Comparison of ENCODE assay signal across 1 cellular context in the genomic region with DNA sequence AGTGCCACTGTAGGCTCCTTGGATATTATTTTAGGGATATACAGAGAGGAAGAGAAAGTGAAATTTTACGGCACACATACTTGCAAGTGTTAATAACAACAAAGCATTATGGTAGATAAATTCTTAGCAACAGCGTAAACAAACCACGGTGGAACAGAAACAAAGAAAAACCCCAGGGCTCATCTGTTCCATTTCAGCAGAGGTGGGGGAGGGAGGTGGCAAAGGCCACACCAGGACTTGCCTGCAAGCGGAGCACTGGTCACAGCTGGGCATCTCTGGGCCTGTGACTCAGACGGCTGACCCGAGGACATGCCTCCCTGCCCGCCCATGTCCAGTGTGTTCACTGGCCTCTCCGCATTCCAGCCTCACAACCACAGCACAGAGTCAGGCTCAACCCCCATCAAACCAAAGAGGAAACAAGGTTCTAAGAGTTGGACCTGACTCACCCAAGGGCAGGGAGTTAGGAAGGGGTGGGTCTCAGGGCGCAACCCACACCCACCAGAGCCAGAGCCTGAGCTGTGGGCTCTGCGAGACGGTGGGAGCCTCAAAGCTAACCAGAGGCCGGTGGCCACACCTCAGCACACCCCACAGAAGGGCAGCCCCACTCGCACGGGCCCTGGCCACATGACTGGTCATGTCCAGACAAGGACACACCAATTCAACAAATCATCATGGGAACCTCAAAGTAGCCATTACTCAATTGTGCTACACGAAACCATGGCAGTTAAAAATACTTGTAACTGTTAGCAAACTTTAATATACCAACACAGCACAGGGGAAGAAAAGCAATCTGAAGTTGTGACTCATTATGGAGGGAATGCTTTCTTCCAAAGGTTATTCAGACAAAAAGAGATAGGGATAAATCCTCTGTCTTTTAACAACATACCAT.
TF ChIP-seq lines count a peak whose summit lies in the region.

No MANE protein-coding gene starts in this region.

TF ChIP-seq in HEK293, 187 proteins besides CTCF, POLR2A, EP300 and RAD21 (continued from another document and continues in another):
- TF ChIP-seq KLF9 (tag by site-specific recombination; IDR thresholded peaks at IDR 0.05; ENCODE audit: low read depth) (peak; percentile 48; the same call in 1 of the 2 replicates), KLF16 (tag by site-specific recombination; IDR thresholded peaks at IDR 0.05) (no peak), ZNF423 (tag by site-specific recombination; IDR thresholded peaks at IDR 0.05) (no peak), ZNF112 (tag by site-specific recombination; IDR thresholded peaks at IDR 0.05) (no peak), ZNF677 (tag by site-specific recombination; IDR thresholded peaks at IDR 0.05) (no peak), KLF8 (tag by site-specific recombination; IDR thresholded peaks at IDR 0.05) (no peak), KLF1 (tag by site-specific recombination; IDR thresholded peaks at IDR 0.05) (peak; percentile 58), ZNF596 (tag by site-specific recombination; IDR thresholded peaks at IDR 0.05) (no peak), PRDM10 (tag by site-specific recombination; IDR thresholded peaks at IDR 0.05) (peak; percentile 95), ZBTB11 (tag by site-specific recombination; conservative IDR thresholded peaks at IDR 0.05; ENCODE audit: low read depth) (no peak), ZNF791 (tag by site-specific recombination; IDR thresholded peaks at IDR 0.05) (no peak), SP7 (tag by site-specific recombination; IDR thresholded peaks at IDR 0.05) (peak; percentile 31; the same call in 1 of the 2 replicates), OSR2 (tag by site-specific recombination; IDR thresholded peaks at IDR 0.05) (peak; percentile 45; the same call in 1 of the 2 replicates), ZNF747 (tag by site-specific recombination; IDR thresholded peaks at IDR 0.05) (no peak), IKZF3 (tag by site-specific recombination; IDR thresholded peaks at IDR 0.05) (0 out of 2 replicates have a peak, but pooled peaks have one; percentile 12), GFI1B (tag by site-specific recombination; IDR thresholded peaks at IDR 0.05) (no peak), SCRT1 (tag by site-specific recombination; IDR thresholded peaks at IDR 0.05; ENCODE audit: borderline replicate concordance) (no peak), PRDM1 (tag by site-specific recombination; IDR thresholded peaks at IDR 0.05) (peak; percentile 55; the same call in 1 of the 2 replicates), ZNF600 (tag by site-specific recombination; IDR thresholded peaks at IDR 0.05) (0 out of 2 replicates have a peak, but pooled peaks have one; percentile 41), REPIN1 (tag by site-specific recombination; IDR thresholded peaks at IDR 0.05; ENCODE audit: low read depth) (no peak), GLI4 (tag by site-specific recombination; IDR thresholded peaks at IDR 0.05) (no peak), SALL2 (tag by site-specific recombination; IDR thresholded peaks at IDR 0.05; ENCODE audit: borderline replicate concordance) (no peak), ZNF660 (tag by site-specific recombination; IDR thresholded peaks at IDR 0.05) (no peak), GLIS2 (tag by site-specific recombination; IDR thresholded peaks at IDR 0.05) (peak; percentile 71), ZNF239 (tag by site-specific recombination; IDR thresholded peaks at IDR 0.05) (no peak)
- TF ChIP-seq, protein P1, sequence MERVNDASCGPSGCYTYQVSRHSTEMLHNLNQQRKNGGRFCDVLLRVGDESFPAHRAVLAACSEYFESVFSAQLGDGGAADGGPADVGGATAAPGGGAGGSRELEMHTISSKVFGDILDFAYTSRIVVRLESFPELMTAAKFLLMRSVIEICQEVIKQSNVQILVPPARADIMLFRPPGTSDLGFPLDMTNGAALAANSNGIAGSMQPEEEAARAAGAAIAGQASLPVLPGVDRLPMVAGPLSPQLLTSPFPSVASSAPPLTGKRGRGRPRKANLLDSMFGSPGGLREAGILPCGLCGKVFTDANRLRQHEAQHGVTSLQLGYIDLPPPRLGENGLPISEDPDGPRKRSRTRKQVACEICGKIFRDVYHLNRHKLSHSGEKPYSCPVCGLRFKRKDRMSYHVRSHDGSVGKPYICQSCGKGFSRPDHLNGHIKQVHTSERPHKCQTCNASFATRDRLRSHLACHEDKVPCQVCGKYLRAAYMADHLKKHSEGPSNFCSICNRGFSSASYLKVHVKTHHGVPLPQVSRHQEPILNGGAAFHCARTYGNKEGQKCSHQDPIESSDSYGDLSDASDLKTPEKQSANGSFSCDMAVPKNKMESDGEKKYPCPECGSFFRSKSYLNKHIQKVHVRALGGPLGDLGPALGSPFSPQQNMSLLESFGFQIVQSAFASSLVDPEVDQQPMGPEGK (tag by site-specific recombination; IDR thresholded peaks at IDR 0.05): no peak
- TF ChIP-seq, protein P2, sequence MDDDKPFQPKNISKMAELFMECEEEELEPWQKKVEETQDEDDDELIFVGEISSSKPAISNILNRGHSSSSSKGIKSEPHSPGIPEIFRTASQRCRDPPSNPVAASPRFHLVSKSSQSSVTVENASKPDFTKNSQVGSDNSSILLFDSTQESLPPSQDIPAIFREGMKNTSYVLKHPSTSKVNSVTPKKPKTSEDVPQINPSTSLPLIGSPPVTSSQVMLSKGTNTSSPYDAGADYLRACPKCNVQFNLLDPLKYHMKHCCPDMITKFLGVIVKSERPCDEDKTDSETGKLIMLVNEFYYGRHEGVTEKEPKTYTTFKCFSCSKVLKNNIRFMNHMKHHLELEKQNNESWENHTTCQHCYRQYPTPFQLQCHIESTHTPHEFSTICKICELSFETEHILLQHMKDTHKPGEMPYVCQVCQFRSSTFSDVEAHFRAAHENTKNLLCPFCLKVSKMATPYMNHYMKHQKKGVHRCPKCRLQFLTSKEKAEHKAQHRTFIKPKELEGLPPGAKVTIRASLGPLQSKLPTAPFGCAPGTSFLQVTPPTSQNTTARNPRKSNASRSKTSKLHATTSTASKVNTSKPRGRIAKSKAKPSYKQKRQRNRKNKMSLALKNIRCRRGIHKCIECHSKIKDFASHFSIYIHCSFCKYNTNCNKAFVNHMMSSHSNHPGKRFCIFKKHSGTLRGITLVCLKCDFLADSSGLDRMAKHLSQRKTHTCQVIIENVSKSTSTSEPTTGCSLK (tag by site-specific recombination; IDR thresholded peaks at IDR 0.05): no peak
- TF ChIP-seq, protein P3, sequence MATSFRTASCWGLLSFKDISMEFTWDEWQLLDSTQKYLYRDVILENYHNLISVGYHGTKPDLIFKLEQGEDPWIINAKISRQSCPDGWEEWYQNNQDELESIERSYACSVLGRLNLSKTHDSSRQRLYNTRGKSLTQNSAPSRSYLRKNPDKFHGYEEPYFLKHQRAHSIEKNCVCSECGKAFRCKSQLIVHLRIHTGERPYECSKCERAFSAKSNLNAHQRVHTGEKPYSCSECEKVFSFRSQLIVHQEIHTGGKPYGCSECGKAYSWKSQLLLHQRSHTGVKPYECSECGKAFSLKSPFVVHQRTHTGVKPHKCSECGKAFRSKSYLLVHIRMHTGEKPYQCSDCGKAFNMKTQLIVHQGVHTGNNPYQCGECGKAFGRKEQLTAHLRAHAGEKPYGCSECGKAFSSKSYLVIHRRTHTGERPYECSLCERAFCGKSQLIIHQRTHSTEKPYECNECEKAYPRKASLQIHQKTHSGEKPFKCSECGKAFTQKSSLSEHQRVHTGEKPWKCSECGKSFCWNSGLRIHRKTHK (tag by site-specific recombination; IDR thresholded peaks at IDR 0.05): no peak
- TF ChIP-seq, protein P4, sequence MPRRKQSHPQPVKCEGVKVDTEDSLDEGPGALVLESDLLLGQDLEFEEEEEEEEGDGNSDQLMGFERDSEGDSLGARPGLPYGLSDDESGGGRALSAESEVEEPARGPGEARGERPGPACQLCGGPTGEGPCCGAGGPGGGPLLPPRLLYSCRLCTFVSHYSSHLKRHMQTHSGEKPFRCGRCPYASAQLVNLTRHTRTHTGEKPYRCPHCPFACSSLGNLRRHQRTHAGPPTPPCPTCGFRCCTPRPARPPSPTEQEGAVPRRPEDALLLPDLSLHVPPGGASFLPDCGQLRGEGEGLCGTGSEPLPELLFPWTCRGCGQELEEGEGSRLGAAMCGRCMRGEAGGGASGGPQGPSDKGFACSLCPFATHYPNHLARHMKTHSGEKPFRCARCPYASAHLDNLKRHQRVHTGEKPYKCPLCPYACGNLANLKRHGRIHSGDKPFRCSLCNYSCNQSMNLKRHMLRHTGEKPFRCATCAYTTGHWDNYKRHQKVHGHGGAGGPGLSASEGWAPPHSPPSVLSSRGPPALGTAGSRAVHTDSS (tag by site-specific recombination; IDR thresholded peaks at IDR 0.05): no peak
- TF ChIP-seq, protein P5, sequence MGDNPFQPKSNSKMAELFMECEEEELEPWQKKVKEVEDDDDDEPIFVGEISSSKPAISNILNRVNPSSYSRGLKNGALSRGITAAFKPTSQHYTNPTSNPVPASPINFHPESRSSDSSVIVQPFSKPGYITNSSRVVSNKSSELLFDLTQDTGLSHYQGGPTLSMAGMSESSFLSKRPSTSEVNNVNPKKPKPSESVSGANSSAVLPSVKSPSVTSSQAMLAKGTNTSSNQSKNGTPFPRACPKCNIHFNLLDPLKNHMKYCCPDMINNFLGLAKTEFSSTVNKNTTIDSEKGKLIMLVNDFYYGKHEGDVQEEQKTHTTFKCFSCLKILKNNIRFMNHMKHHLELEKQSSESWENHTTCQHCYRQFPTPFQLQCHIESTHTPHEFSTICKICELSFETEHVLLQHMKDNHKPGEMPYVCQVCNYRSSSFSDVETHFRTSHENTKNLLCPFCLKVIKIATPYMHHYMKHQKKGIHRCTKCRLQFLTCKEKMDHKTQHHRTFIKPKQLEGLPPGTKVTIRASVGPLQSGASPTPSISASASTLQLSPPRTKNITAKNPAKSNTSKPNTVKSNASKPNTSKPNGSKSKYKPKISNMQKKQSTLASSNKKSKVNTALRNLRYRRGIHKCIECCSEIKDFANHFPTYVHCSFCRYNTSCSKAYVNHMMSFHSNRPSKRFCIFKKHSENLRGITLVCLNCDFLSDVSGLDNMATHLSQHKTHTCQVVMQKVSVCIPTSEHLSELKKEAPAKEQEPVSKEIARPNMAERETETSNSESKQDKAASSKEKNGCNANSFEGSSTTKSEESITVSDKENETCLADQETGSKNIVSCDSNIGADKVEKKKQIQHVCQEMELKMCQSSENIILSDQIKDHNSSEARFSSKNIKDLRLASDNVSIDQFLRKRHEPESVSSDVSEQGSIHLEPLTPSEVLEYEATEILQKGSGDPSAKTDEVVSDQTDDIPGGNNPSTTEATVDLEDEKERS (tag by site-specific recombination; IDR thresholded peaks at IDR 0.05): no peak
